Comparison of ENCODE assay signal across 9 cellular contexts in genomic region chr10:33373263-33373662, GRCh38.
"Had no signal": no experiment of that assay in that cellular context is flagged by ENCODE, and none has a peak within 500 bp of the region (broad histone marks: within the 10 kb centered on the region; RNA-seq: fewer than 3 reads in every experiment).

No MANE protein-coding gene starts in this region.

- H3K4me1 Mint-ChIP-seq: GM23338 had no signal

- H3K27ac ChIP-seq: HL-60 had no signal

- H3K4me2 ChIP-seq: GM23338 had no signal

- H3K4me3 Mint-ChIP-seq: GM23338, H9 had no signal

- H3K4me3 ChIP-seq: GM23338, K562 had no signal

- H2AFZ ChIP-seq: GM23338 had no signal

- H3K27ac Mint-ChIP-seq: GM23338, H9 had no signal

- FAIRE-seq: H1, H54, HepG2, K562 had no signal

- DNase-seq: H9, HCEC 1CT, KG1 had no signal
